ENCODE assay signal across 8 cellular contexts in genomic region chr2:178479275-178479616, GRCh38. TPM values are rescaled to one million over a fixed set of nuclear protein-coding genes. Genes with fewer than 3 reads are reported as not detected.
DNase-seq lines count a peak whose midpoint lies in the region; ATAC-seq and TF ChIP-seq lines count a peak whose summit lies in the region.

No MANE protein-coding gene starts in this region.

- H3K4me3 ChIP-seq in adrenal gland (peak overlapping the region in 2 of 4 donors; percentile 79 to 91), right lobe of liver (peak overlapping the region; percentile 63 to 69 (median 67)), tibial nerve (peak overlapping the region; percentile 65 to 79 (median 68))

- no peak for DNase-seq in activated T-cell treated with anti-CD3 and anti-CD28 coated beads, Interleukin-2, amount 50 U/mL, for 72 hours
- DNase-seq in activated T-cell treated with anti-CD3 and anti-CD28 coated beads for 4 hours (no peak), adrenal gland (no peak), right lobe of liver (no peak), tibial nerve (ENCODE audit: low spot score in 2 of 2) (no peak), head of caudate nucleus (no peak)

- TF ChIP-seq CTCF in adrenal gland (IDR thresholded peaks at IDR 0.05) (peak in 1 of 6 experiments; percentile 18), right lobe of liver (IDR thresholded peaks at IDR 0.05) (no peak), tibial nerve (IDR thresholded peaks at IDR 0.05) (no peak)

- WGBS in adrenal gland, 4 donors: 34 to 74% (median 48%) methylated on average over 3 to 4 of the region's 4 CpGs
- WGBS in right lobe of liver (ENCODE audit: insufficient coverage, low coverage, low lambda C conversion rate, missing lambda C conversion rate): 17% methylated on average over 3 of the region's 4 CpGs
- 55 to 65% methylated on average over 4 of the region's 4 CpGs for WGBS in tibial nerve, 2 donors

- H3K4me1 ChIP-seq in adrenal gland (replicated peaks in 1 of 2) (peaks cover 31 to 52% of the 10 kb centered on the region in 2 donors), right lobe of liver (peaks cover 0 to 39% (median 7%) of the 10 kb centered on the region in 4 donors), tibial nerve (peaks cover 0 to 54% (median 23%) of the 10 kb centered on the region in 4 donors)

- H3K36me3 Mint-ChIP-seq in activated T-cell treated with anti-CD3 and anti-CD28 coated beads, Interleukin-2, amount 50 U/mL, for 72 hours (ENCODE audit: insufficient read depth in 2 of 2): peaks cover 0 to 3% of the 10 kb centered on the region in 2 donors

- no peaks in the 10 kb centered on the region for H3K27me3 Mint-ChIP-seq in activated T-cell treated with anti-CD3 and anti-CD28 coated beads, Interleukin-2, amount 50 U/mL, for 72 hours (ENCODE audit: low read depth)

- no peak for ATAC-seq in activated T-cell treated with anti-CD3 and anti-CD28 coated beads, Interleukin-2, amount 50 U/mL, for 72 hours (replicated peaks in 1 of 2)
- ATAC-seq in right lobe of liver: no peak
- no peak for ATAC-seq in HG03045 (IDR thresholded peaks at IDR 0.05; ENCODE audit: unreplicated experiment)
- no peak for ATAC-seq in GM21723 (IDR thresholded peaks at IDR 0.05; ENCODE audit: unreplicated experiment)

- intact Hi-C loops in adrenal gland (cut with DNase I) (no loop called here), right lobe of liver (cut with DNase I) (no loop called here), head of caudate nucleus (cut with DNase I) (no loop called here)

- H3K27ac ChIP-seq in adrenal gland (peak overlapping the region; percentile 73 to 99 (median 95)), right lobe of liver (peak overlapping the region; percentile 91 to 97 (median 94)), tibial nerve (peak overlapping the region; percentile 94 to 98 (median 98))

- H3K27ac Mint-ChIP-seq in activated T-cell treated with anti-CD3 and anti-CD28 coated beads, Interleukin-2, amount 50 U/mL, for 72 hours: peak overlapping the region; percentile 98

- H3K9me3 Mint-ChIP-seq in activated T-cell treated with anti-CD3 and anti-CD28 coated beads, Interleukin-2, amount 50 U/mL, for 72 hours: no peaks in the 10 kb centered on the region

- TF ChIP-seq EP300 in tibial nerve (IDR thresholded peaks at IDR 0.05): no peak

- H3K9me3 ChIP-seq in adrenal gland (replicated peaks in 1 of 3): no peaks in the 10 kb centered on the region
- no peaks in the 10 kb centered on the region for H3K9me3 ChIP-seq in right lobe of liver
- no peaks in the 10 kb centered on the region for H3K9me3 ChIP-seq in tibial nerve

- no peaks in the 10 kb centered on the region for H3K27me3 ChIP-seq in adrenal gland
- no peaks in the 10 kb centered on the region for H3K27me3 ChIP-seq in right lobe of liver
- H3K27me3 ChIP-seq in tibial nerve: no peaks in the 10 kb centered on the region

- no peak for TF ChIP-seq POLR2A in adrenal gland (IDR thresholded peaks at IDR 0.05)
- no peak for TF ChIP-seq POLR2A in right lobe of liver (IDR thresholded peaks at IDR 0.05)
- TF ChIP-seq POLR2A in tibial nerve (IDR thresholded peaks at IDR 0.05): no peak

- no peaks in the 10 kb centered on the region for H3K36me3 ChIP-seq in adrenal gland (replicated peaks in 1 of 2)
- H3K36me3 ChIP-seq in right lobe of liver: no peaks in the 10 kb centered on the region
- no peaks in the 10 kb centered on the region for H3K36me3 ChIP-seq in tibial nerve

- peaks cover 54% of the 10 kb centered on the region for H3K4me1 Mint-ChIP-seq in activated T-cell treated with anti-CD3 and anti-CD28 coated beads, Interleukin-2, amount 50 U/mL, for 72 hours (ENCODE audit: low read depth)

- H3K4me3 Mint-ChIP-seq in activated T-cell treated with anti-CD3 and anti-CD28 coated beads, Interleukin-2, amount 50 U/mL, for 72 hours: peak overlapping the region; percentile 98 to 100

RNA-seq across cellular contexts. Expression of gene FKBP7, which starts 0.8 kb away (rescaled TPM):
- 1 to 10 TPM; 2.1 to 3.0 TPM for total RNA-seq in activated T-cell treated with anti-CD3 and anti-CD28 coated beads, Interleukin-2, amount 50 U/mL, for 72 hours
- 10 to 100 TPM in 3 of 8 donors, 1 to 10 TPM in 5; 5.3 to 14.3 (median 8.4) TPM for total RNA-seq in adrenal gland
- polyA plus RNA-seq in adrenal gland: 10 to 100 TPM in 1 of 3 donors, 1 to 10 TPM in 2; 7.4 to 18.0 (median 8.9) TPM
- total RNA-seq in right lobe of liver: 10 to 100 TPM in 1 of 6 experiments, 1 to 10 TPM in 5; 2.5 to 12.7 (median 4.8) TPM
- total RNA-seq in tibial nerve: 10 to 100 TPM; 12.3 to 26.0 (median 17.5) TPM

RNA-seq across cellular contexts. Expression of gene PLEKHA3, which starts 1.0 kb away (rescaled TPM):
- 10 to 100 TPM; 23.0 to 28.0 TPM for total RNA-seq in activated T-cell treated with anti-CD3 and anti-CD28 coated beads, Interleukin-2, amount 50 U/mL, for 72 hours
- total RNA-seq in adrenal gland (10 to 100 TPM; 11.1 to 96.4 (median 40.1) TPM), right lobe of liver (10 to 100 TPM in 4 of 6 experiments, 1 to 10 TPM in 2; 4.4 to 21.2 (median 15.1) TPM), tibial nerve (10 to 100 TPM in 2 of 4 donors, 1 to 10 TPM in 2; 7.2 to 14.4 (median 10.4) TPM)
- 10 to 100 TPM in 1 of 3 donors, 1 to 10 TPM in 2; 1.8 to 33.4 (median 3.5) TPM for polyA plus RNA-seq in adrenal gland

RNA-seq across cellular contexts. Expression of gene PJVK, which starts 28.1 kb away (rescaled TPM):
- total RNA-seq in activated T-cell treated with anti-CD3 and anti-CD28 coated beads, Interleukin-2, amount 50 U/mL, for 72 hours: 1 to 10 TPM; 6.8 to 8.7 TPM
- total RNA-seq in adrenal gland (1 to 10 TPM in 6 of 8 donors, under 1 TPM in 1, not detected in 1; 0.70 to 4.8 (median 2.9) TPM), right lobe of liver (1 to 10 TPM in 5 of 6 experiments, under 1 TPM in 1; 0.80 to 2.8 (median 1.6) TPM), tibial nerve (1 to 10 TPM; 5.1 to 9.6 (median 6.8) TPM)
- polyA plus RNA-seq in adrenal gland: 10 to 100 TPM in 2 of 3 donors, 1 to 10 TPM in 1; 3.2 to 19.6 (median 11.6) TPM

RNA-seq across cellular contexts. Expression of gene PRKRA, which starts 28.3 kb away (rescaled TPM):
- total RNA-seq in activated T-cell treated with anti-CD3 and anti-CD28 coated beads, Interleukin-2, amount 50 U/mL, for 72 hours: 10 to 100 TPM; 56.7 to 75.2 TPM
- total RNA-seq in adrenal gland: 10 to 100 TPM; 34.5 to 54.4 (median 42.3) TPM
- 10 to 100 TPM; 33.5 to 55.2 (median 38.9) TPM for polyA plus RNA-seq in adrenal gland
- total RNA-seq in right lobe of liver: 10 to 100 TPM; 11.2 to 20.5 (median 14.4) TPM
- total RNA-seq in tibial nerve: 10 to 100 TPM; 37.3 to 52.1 (median 45.5) TPM
